In genomic region chr7:24870766-24871165, GRCh38 we compare ENCODE assay signal across 14 cellular contexts.
"Had no signal": no experiment of that assay in that cellular context is flagged by ENCODE, and none has a peak within 500 bp of the region (broad histone marks: within the 10 kb centered on the region; RNA-seq: fewer than 3 reads in every experiment).

No MANE protein-coding gene starts in this region.

- H3K36me3 ChIP-seq: tibial nerve had no signal

- H3K4me3 Mint-ChIP-seq: activated CD4-positive, alpha-beta memory T cell treated with anti-CD3 and anti-CD28 coated beads, Interleukin-2, amount 10 ng/mL, durations not matched to agents 7 days and 5 days; activated CD4-positive, alpha-beta T cell treated with anti-CD3 and anti-CD28 coated beads for 36 hours; activated naive CD8-positive, alpha-beta T cell; memory B cell; stimulated activated naive CD8-positive, alpha-beta T cell treated with anti-CD3 and anti-CD28 coated beads, Interleukin-15, Interleukin-2, amounts not matched to agents 100 ng/mL and 50 ng/mL, for 24 hours; T-helper 17 cell; WTC11 had no signal

- H3K27ac ChIP-seq: tibial nerve had no signal

- H3K27me3 ChIP-seq: tibial nerve had no signal

- H3K27me3 Mint-ChIP-seq: activated CD4-positive, alpha-beta memory T cell treated with anti-CD3 and anti-CD28 coated beads, Interleukin-2, amount 10 ng/mL, durations not matched to agents 7 days and 5 days; activated CD4-positive, alpha-beta T cell treated with anti-CD3 and anti-CD28 coated beads for 36 hours; activated naive CD8-positive, alpha-beta T cell; memory B cell; stimulated activated naive CD8-positive, alpha-beta T cell treated with anti-CD3 and anti-CD28 coated beads, Interleukin-15, Interleukin-2, amounts not matched to agents 100 ng/mL and 50 ng/mL, for 24 hours; T-helper 17 cell had no signal

- DNase-seq: activated CD4-positive, alpha-beta memory T cell treated with anti-CD3 and anti-CD28 coated beads, Interleukin-2, amount 10 ng/mL, durations not matched to agents 7 days and 5 days; activated CD4-positive, alpha-beta T cell treated with anti-CD3 and anti-CD28 coated beads for 36 hours; activated gamma-delta T cell; activated T-cell treated with anti-CD3 and anti-CD28 coated beads, Interleukin-2, amount 50 U/mL, for 48 hours; effector CD8-positive, alpha-beta T cell; foreskin fibroblast; occipital lobe; stimulated activated CD8-positive, alpha-beta memory T cell treated with anti-CD3 and anti-CD28 coated beads, Interleukin-4, amount 100 ng/mL, for 48 hours; T-helper 17 cell had no signal

- H3K4me3 ChIP-seq: tibial nerve had no signal

- H3K27ac Mint-ChIP-seq: activated CD4-positive, alpha-beta memory T cell treated with anti-CD3 and anti-CD28 coated beads, Interleukin-2, amount 10 ng/mL, durations not matched to agents 7 days and 5 days; activated CD4-positive, alpha-beta T cell treated with anti-CD3 and anti-CD28 coated beads for 36 hours; activated naive CD8-positive, alpha-beta T cell; memory B cell; stimulated activated naive CD8-positive, alpha-beta T cell treated with anti-CD3 and anti-CD28 coated beads, Interleukin-15, Interleukin-2, amounts not matched to agents 100 ng/mL and 50 ng/mL, for 24 hours; T-helper 17 cell; WTC11 had no signal

- ATAC-seq: activated CD4-positive, alpha-beta T cell treated with anti-CD3 and anti-CD28 coated beads for 36 hours; T-helper 17 cell; WTC11 had no signal

- H3K9me3 Mint-ChIP-seq: activated CD4-positive, alpha-beta memory T cell treated with anti-CD3 and anti-CD28 coated beads, Interleukin-2, amount 10 ng/mL, durations not matched to agents 7 days and 5 days; memory B cell; stimulated activated naive CD8-positive, alpha-beta T cell treated with anti-CD3 and anti-CD28 coated beads, Interleukin-15, Interleukin-2, amounts not matched to agents 100 ng/mL and 50 ng/mL, for 24 hours had no signal

- H3K9me3 ChIP-seq: tibial nerve had no signal
